ENCODE assay signal across 17 cellular contexts in genomic region chr6:36375644-36376155, GRCh38. TPM values are rescaled to one million over a fixed set of nuclear protein-coding genes. Genes with fewer than 3 reads are reported as not detected.
DNase-seq lines count a peak whose midpoint lies in the region; ATAC-seq, FAIRE-seq and TF ChIP-seq lines count a peak whose summit lies in the region.
"Had no signal": no experiment of that assay in that cellular context is flagged by ENCODE, and none has a peak within 500 bp of the region (broad histone marks: within the 10 kb centered on the region; RNA-seq: fewer than 3 reads in every experiment).

No MANE protein-coding gene starts in this region.

- 0 out of 2 replicates have a peak overlapping the region, but pooled peaks have one; percentile 22 for H2BK12ac ChIP-seq in H1 (ENCODE audit: low read depth, low read length)

- no peak for ATAC-seq in GM23338

- CTCF ChIA-PET in H1 (lab: Charles Lee; ENCODE audit: partially characterized antibody): interaction anchor here (0.6 kb wide), 1 partner anchor 160 kb away, joined by 3 read pairs; no protein-coding TSS in a partner anchor

- no peak overlapping the region for H3K14ac ChIP-seq in H1 (ENCODE audit: insufficient read length)

- H3K79me1 ChIP-seq in H1 (ENCODE audit: low read depth, low read length): no peaks in the 10 kb centered on the region

- H3K36me3 Mint-ChIP-seq in GM23338 (ENCODE audit: low read depth): peaks cover 4% of the 10 kb centered on the region; the same call in 1 of the 3 replicates

- H3K9ac ChIP-seq in H1 (replicated peaks in 1 of 4; ENCODE audit: extremely low read depth in 1 of 4, low read depth in 3 of 4, low read length in 3 of 4): no peak overlapping the region
- H3K9ac ChIP-seq: GM23248 had no signal

- peaks cover 8% of the 10 kb centered on the region for H3K27me3 Mint-ChIP-seq in GM23338 (ENCODE audit: insufficient read depth, low read depth, poor library complexity)
- H3K27me3 Mint-ChIP-seq: CD4-positive, alpha-beta T cell had no signal

- no peaks in the 10 kb centered on the region for H4K20me1 ChIP-seq in GM23338 (replicated peaks; ENCODE audit: insufficient read depth)
- H4K20me1 ChIP-seq in H1 (replicated peaks in 1 of 2; ENCODE audit: control insufficient read depth in 1 of 2, insufficient read depth in 2 of 2, low read length in 2 of 2): no peaks in the 10 kb centered on the region

- H2AK5ac ChIP-seq in H1 (ENCODE audit: low read depth, low read length): no peak overlapping the region

- no peak for DNase-seq in GM23338 (ENCODE audit: low spot score)
- peak; percentile 22 for DNase-seq in MV-4-11 (lab: John Stamatoyannopoulos, UW)
- no peak for DNase-seq in H1 (ENCODE audit: low read depth in 1 of 2, low spot score in 2 of 2)
- DNase-seq in testis: no peak
- no peak for DNase-seq in left ventricle myocardium inferior
- DNase-seq in SHP77 treated with DMSO at 0.1 percent for 48 hours (lab: John Stamatoyannopoulos, UW): no peak
- no peak for DNase-seq in spleen
- DNase-seq: C1 segment of cervical spinal cord; Calu3; CD4-positive, alpha-beta T cell; DMS 273 treated with DMSO at 0.1 percent for 48 hours; GM23248 had no signal

- no peak overlapping the region for H2BK120ac ChIP-seq in H1 (replicated peaks; ENCODE audit: low read depth, low read length)

- intact Hi-C loops in testis (cut with DNase I; ENCODE audit: low total_unique reads): no loop called here
- intact Hi-C loops in left ventricle myocardium inferior (cut with micrococcal nuclease): no loop called here
- intact Hi-C loops in spleen (cut with DNase I; ENCODE audit: low total_unique reads): no loop called here

- H3K23me2 ChIP-seq in H1 (ENCODE audit: low read depth, low read length): no peaks in the 10 kb centered on the region; the same call in 1 of the 2 replicates

- peaks cover 21% of the 10 kb centered on the region for H3K4me1 Mint-ChIP-seq in GM23338

- H3K36me3 ChIP-seq in GM23338 (ENCODE audit: insufficient read depth): no peaks in the 10 kb centered on the region
- no peaks in the 10 kb centered on the region for H3K36me3 ChIP-seq in H1 (ENCODE audit: control insufficient read depth in 2 of 4, insufficient read depth in 4 of 4, low read length in 3 of 4)
- no peaks in the 10 kb centered on the region for H3K36me3 ChIP-seq in testis (ENCODE audit: low read depth, missing control alignments)
- H3K36me3 ChIP-seq in left ventricle myocardium inferior: no peaks in the 10 kb centered on the region
- H3K36me3 ChIP-seq in spleen: peaks cover 0 to 40% (median 0%) of the 10 kb centered on the region in 6 donors
- H3K36me3 ChIP-seq: HAP-1 had no signal

- POLR2A ChIA-PET in H1 (lab: Charles Lee; ENCODE audit: partially characterized antibody): no interaction called here

- H3K4me3 Mint-ChIP-seq in GM23338: no peak overlapping the region
- H3K4me3 Mint-ChIP-seq: B cell; CD4-positive, alpha-beta T cell had no signal

- H3K9me3 ChIP-seq in H1 (ENCODE audit: insufficient read depth in 2 of 2, low read depth in 1 of 2, low read length in 1 of 2) (no peaks in the 10 kb centered on the region), testis (no peaks in the 10 kb centered on the region), left ventricle myocardium inferior (replicated peaks) (no peaks in the 10 kb centered on the region), spleen (no peaks in the 10 kb centered on the region)
- H3K9me3 ChIP-seq: HAP-1 had no signal

- no peaks in the 10 kb centered on the region for H3F3A ChIP-seq in GM23338 (replicated peaks; ENCODE audit: low read depth)

- H3K79me2 ChIP-seq in GM23338 (replicated peaks; ENCODE audit: insufficient read depth) (no peaks in the 10 kb centered on the region), H1 (ENCODE audit: control insufficient read depth in 1 of 2, insufficient read depth in 2 of 2, low read length in 2 of 2) (no peaks in the 10 kb centered on the region)

- no peaks in the 10 kb centered on the region for H3K9me2 ChIP-seq in GM23338 (ENCODE audit: insufficient read depth)

- no peak overlapping the region for H3K4me3 ChIP-seq in GM23338
- H3K4me3 ChIP-seq in H1 (ENCODE audit: extremely low read depth in 1 of 4, insufficient read depth in 2 of 4, low read depth in 3 of 4, low read length in 4 of 4): no peak overlapping the region
- H3K4me3 ChIP-seq in testis: peak overlapping the region; percentile 0 to 1
- no peak overlapping the region for H3K4me3 ChIP-seq in left ventricle myocardium inferior
- H3K4me3 ChIP-seq in spleen: no peak overlapping the region
- H3K4me3 ChIP-seq: GM23248, HAP-1 had no signal

- TF ChIP-seq POLR2A in H1 (IDR thresholded peaks at IDR 0.05; ENCODE audit: control extremely low read depth in 1 of 2, low read depth in 2 of 2, low read length in 2 of 2) (no peak), testis (IDR thresholded peaks at IDR 0.05) (no peak), spleen (IDR thresholded peaks at IDR 0.05) (no peak)

- H3K4me2 ChIP-seq in GM23338 (no peak overlapping the region), H1 (ENCODE audit: insufficient read depth in 1 of 2, low read depth in 2 of 2, low read length in 2 of 2) (no peak overlapping the region)

- H3K27me3 ChIP-seq in GM23338 (ENCODE audit: insufficient read depth) (no peaks in the 10 kb centered on the region), H1 (replicated peaks in 1 of 4; ENCODE audit: control insufficient read depth in 3 of 4, extremely low read depth in 1 of 4, insufficient read depth in 3 of 4, low read length in 3 of 4) (no peaks in the 10 kb centered on the region), testis (no peaks in the 10 kb centered on the region), left ventricle myocardium inferior (ENCODE audit: low read depth) (peaks cover 31% of the 10 kb centered on the region), spleen (replicated peaks in 1 of 7) (no peaks in the 10 kb centered on the region)

- H3K9me3 Mint-ChIP-seq in GM23338: no peaks in the 10 kb centered on the region
- H3K9me3 Mint-ChIP-seq: CD4-positive, alpha-beta T cell had no signal

- no peak overlapping the region for H3K18ac ChIP-seq in H1 (ENCODE audit: extremely low read depth, low read length)

- FAIRE-seq in H1 (lab: Jason Lieb, UNC): no peak
- FAIRE-seq: A204.1, GM18507 had no signal

- no peak overlapping the region for H4K8ac ChIP-seq in H1 (ENCODE audit: extremely low read depth, insufficient read depth, low read length)

- H3K27ac ChIP-seq in GM23338 (ENCODE audit: low read depth) (no peak overlapping the region), H1 (ENCODE audit: low read depth, low read length) (no peak overlapping the region), testis (no peak overlapping the region), left ventricle myocardium inferior (replicated peaks) (no peak overlapping the region), spleen (no peak overlapping the region)
- H3K27ac ChIP-seq: GM23248 had no signal

- no peak overlapping the region for H2BK20ac ChIP-seq in H1 (ENCODE audit: low read length)

- H2BK5ac ChIP-seq in H1 (ENCODE audit: low read depth, low read length): no peak overlapping the region

- peak overlapping the region; percentile 47 for H4K91ac ChIP-seq in H1 (replicated peaks; ENCODE audit: insufficient read length, low read length)

- 0 out of 2 replicates have a peak, but pooled peaks cover 10% of the 10 kb centered on the region for H3K4me1 ChIP-seq in GM23338 (ENCODE audit: insufficient read depth)
- H3K4me1 ChIP-seq in H1 (replicated peaks in 1 of 4; ENCODE audit: control insufficient read depth in 3 of 4, insufficient read depth in 4 of 4, low read length in 3 of 4): peaks cover 0 to 10% (median 6%) of the 10 kb centered on the region in 4 experiments; a peak in 4 of 7 replicates
- peaks cover 10% of the 10 kb centered on the region for H3K4me1 ChIP-seq in testis
- H3K4me1 ChIP-seq in left ventricle myocardium inferior: no peaks in the 10 kb centered on the region
- no peaks in the 10 kb centered on the region for H3K4me1 ChIP-seq in spleen
- H3K4me1 ChIP-seq: HAP-1 had no signal

- no peak overlapping the region for H4K5ac ChIP-seq in H1 (ENCODE audit: insufficient read length, low read depth, low read length)

- TF ChIP-seq EP300 in H1 (IDR thresholded peaks at IDR 0.05; ENCODE audit: borderline replicate concordance in 1 of 2, low read depth in 2 of 2, low read length in 2 of 2): no peak

- no peak overlapping the region for H3K27ac Mint-ChIP-seq in GM23338
- H3K27ac Mint-ChIP-seq: B cell; CD4-positive, alpha-beta T cell had no signal

- TF ChIP-seq CTCF in GM23338 (conservative IDR thresholded peaks at IDR 0.05; ENCODE audit: low read depth in 2 of 2) (no peak), H1 (IDR thresholded peaks at IDR 0.05; ENCODE audit: control extremely low read depth in 1 of 3, insufficient read depth in 1 of 3, low read depth in 1 of 3, low read length in 3 of 3) (no peak), testis (IDR thresholded peaks at IDR 0.05) (no peak), left ventricle myocardium inferior (IDR thresholded peaks at IDR 0.05; ENCODE audit: borderline replicate concordance) (no peak), spleen (IDR thresholded peaks at IDR 0.05 in 8 of 11, conservative IDR thresholded peaks at IDR 0.05 in 3 of 11) (no peak)

- H3K4ac ChIP-seq in H1 (replicated peaks; ENCODE audit: insufficient read length, low read depth, low read length): no peak overlapping the region

- H2AFZ ChIP-seq in GM23338 (peak overlapping the region; percentile 32; the same call in 1 of the 2 replicates), H1 (ENCODE audit: low read length) (no peak overlapping the region)
- H2AFZ ChIP-seq: GM23248 had no signal

- no peak overlapping the region for H3K56ac ChIP-seq in H1 (replicated peaks; ENCODE audit: insufficient read length, low read depth, low read length)

- no peak for TF ChIP-seq RAD21 in H1 (IDR thresholded peaks at IDR 0.05 in 1 of 2, conservative IDR thresholded peaks at IDR 0.05 in 1 of 2; ENCODE audit: low read depth in 2 of 2, low read length in 2 of 2)

- peak overlapping the region; percentile 66; the same call in 1 of the 2 replicates for H2BK15ac ChIP-seq in H1 (ENCODE audit: low read length)

- WGBS in H1 (ENCODE audit: extremely low coverage in 1 of 2, insufficient coverage in 1 of 2, insufficient read length in 1 of 2, insufficient replicate concordance in 2 of 2, low coverage in 1 of 2, low lambda C conversion rate in 2 of 2, missing lambda C conversion rate in 1 of 2), 2 experiments: 96% methylated on average over 20 of the region's 20 CpGs; no CpG with 5 or more reads in 1 of the 2 experiments
- WGBS in testis, 2 donors: 95% methylated on average over 7 to 20 of the region's 20 CpGs
- WGBS in spleen, 5 donors: 92 to 95% (median 93%) methylated on average over 19 to 20 of the region's 20 CpGs

- no peak overlapping the region for H3K23ac ChIP-seq in H1 (ENCODE audit: insufficient read length)

RNA-seq across cellular contexts. Expression of gene ETV7, which starts 11.8 kb away (rescaled TPM):
- total RNA-seq in GM23338 (2014; rRNA removed; shearing (Covaris generic)): 0.19 and 1.2 TPM in 2 replicates
- 0.47 and 0.78 TPM in 2 replicates for polyA plus RNA-seq in GM23338 (2016; fragmentation: Nextera tagmentation; extraction: Ambion mirVana)
- 0.21 and 0.54 TPM in 2 replicates for total RNA-seq in H1 (2021; fragmentation: NEBNext Ultra II Directional; extraction: Animal tissue kit (Norgen Biotek cat#: 25700))
- polyA plus RNA-seq in H1 (2011; rRNA removed): 2.4 TPM in 2 replicates
- polyA plus RNA-seq in H1 (2011; cell fraction: cytosol; rRNA removed): 2.1 TPM
- polyA plus RNA-seq in H1 (2011; cell fraction: nucleus; rRNA removed): 2.4 TPM
- polyA plus RNA-seq in H1 (2012, experiment 1 of 2): 1.1 to 2.4 TPM (median 2.0 TPM) in 4 replicates
- 2.1 TPM for polyA plus RNA-seq in H1 (2012, experiment 2 of 2)
- polyA plus RNA-seq in H1 (2013, experiment 1 of 2): 0.49 TPM
- polyA plus RNA-seq in H1 (2013, experiment 2 of 2): 0.61 TPM
- 0.63 and 1.2 TPM in 2 replicates for polyA minus RNA-seq in H1 (2011; rRNA and poly(A)+ RNA removed)
- polyA minus RNA-seq in H1 (2011; cell fraction: cytosol; rRNA and poly(A)+ RNA removed): 1.5 TPM
- polyA minus RNA-seq in H1 (2011; cell fraction: nucleus; rRNA and poly(A)+ RNA removed): 0.60 TPM
- 1 to 10 TPM in 1 of 2 donors, under 1 TPM in 1; 0.68 to 1.3 TPM for total RNA-seq in testis
- polyA plus RNA-seq in testis (ENCODE audit: insufficient read depth, low read depth, low replicate concordance): 2.2 TPM
- not detected for total RNA-seq in left ventricle myocardium inferior
- 1 to 10 TPM in 6 of 7 donors, under 1 TPM in 1; 0.51 to 3.2 (median 1.9) TPM for total RNA-seq in spleen
- 1 to 10 TPM; 1.6 to 4.5 (median 2.1) TPM for polyA plus RNA-seq in spleen

RNA-seq across cellular contexts. Expression of gene BNIP5, which starts 39.0 kb away (rescaled TPM):
- total RNA-seq in GM23338 (2014; rRNA removed; shearing (Covaris generic)): not detected in 2 replicates
- not detected in 2 replicates for polyA plus RNA-seq in GM23338 (2016; fragmentation: Nextera tagmentation; extraction: Ambion mirVana)
- total RNA-seq in H1 (2021; fragmentation: NEBNext Ultra II Directional; extraction: Animal tissue kit (Norgen Biotek cat#: 25700)): not detected in 2 replicates
- polyA plus RNA-seq in H1 (2011; rRNA removed): not detected in 2 replicates
- not detected for polyA plus RNA-seq in H1 (2011; cell fraction: cytosol; rRNA removed)
- polyA plus RNA-seq in H1 (2011; cell fraction: nucleus; rRNA removed): 0.03 TPM
- polyA plus RNA-seq in H1 (2012, experiment 1 of 2): 0.05 TPM in 1 of 4 replicates, not detected in the others
- not detected for polyA plus RNA-seq in H1 (2012, experiment 2 of 2)
- polyA plus RNA-seq in H1 (2013, experiment 1 of 2): not detected
- polyA plus RNA-seq in H1 (2013, experiment 2 of 2): 0.02 TPM
- polyA minus RNA-seq in H1 (2011; rRNA and poly(A)+ RNA removed): 0.20 TPM in 1 of 2 replicates, not detected in the other
- polyA minus RNA-seq in H1 (2011; cell fraction: cytosol; rRNA and poly(A)+ RNA removed): not detected
- not detected for polyA minus RNA-seq in H1 (2011; cell fraction: nucleus; rRNA and poly(A)+ RNA removed)
- under 1 TPM; 0.68 to 0.87 TPM for total RNA-seq in testis
- 0.96 TPM for polyA plus RNA-seq in testis (ENCODE audit: insufficient read depth, low read depth, low replicate concordance)
- total RNA-seq in left ventricle myocardium inferior: not detected
- not detected for total RNA-seq in spleen
- polyA plus RNA-seq in spleen: under 1 TPM in 1 of 3 donors, not detected in 2; 0.05 TPM
- total RNA-seq: CD4-positive, alpha-beta T cell; Daoy; GM23248 had no signal
- polyA plus RNA-seq: GM23248 had no signal

Comparison
In these comparisons a context has a peak if more than half of its experiments do, and no peak if none do; other contexts are left out.
1. H3K4me3 ChIP-seq: peak in testis (2 of 2); none in GM23338 (single experiment), H1 (0 of 4), left ventricle myocardium inferior (single experiment) and spleen (0 of 8).